Comparison of ENCODE assay signal across 12 cellular contexts in genomic region chr14:98623806-98624430, GRCh38.
"Had no signal": no experiment of that assay in that cellular context is flagged by ENCODE, and none has a peak within 500 bp of the region (broad histone marks: within the 10 kb centered on the region; RNA-seq: fewer than 3 reads in every experiment).

No MANE protein-coding gene starts in this region.

- H3K4me1 Mint-ChIP-seq: activated CD4-positive, alpha-beta T cell treated with anti-CD3 and anti-CD28 coated beads, Interleukin-2, amount 10 ng/mL, durations not matched to agents 7 days and 5 days; brain; neural crest cell; WTC11 had no signal

- H3K4me3 ChIP-seq: adrenal gland, pancreas, tibial artery, vagina had no signal

- H3K27ac ChIP-seq: adrenal gland, pancreas, tibial artery, vagina had no signal

- H3K4me1 ChIP-seq: adrenal gland, pancreas, tibial artery, vagina had no signal

- H3K36me3 ChIP-seq: adrenal gland, pancreas, tibial artery, vagina had no signal

- H3K9me3 ChIP-seq: adrenal gland, pancreas, vagina had no signal

- H3K36me3 Mint-ChIP-seq: brain, WTC11 had no signal

- H3K27me3 Mint-ChIP-seq: activated CD4-positive, alpha-beta T cell treated with anti-CD3 and anti-CD28 coated beads, Interleukin-2, amount 10 ng/mL, durations not matched to agents 7 days and 5 days had no signal

- H3K27me3 ChIP-seq: adrenal gland, pancreas, tibial artery, vagina had no signal

- H3K4me3 Mint-ChIP-seq: activated CD4-positive, alpha-beta T cell treated with anti-CD3 and anti-CD28 coated beads, Interleukin-2, amount 10 ng/mL, durations not matched to agents 7 days and 5 days; brain; neural crest cell; WTC11 had no signal

- ATAC-seq: pancreas, WTC11 had no signal

- H3K27ac Mint-ChIP-seq: activated CD4-positive, alpha-beta T cell treated with anti-CD3 and anti-CD28 coated beads, Interleukin-2, amount 10 ng/mL, durations not matched to agents 7 days and 5 days; brain; WTC11 had no signal

- DNase-seq: activated CD4-positive, alpha-beta T cell treated with anti-CD3 and anti-CD28 coated beads, Interleukin-2, amount 10 ng/mL, durations not matched to agents 7 days and 5 days; activated naive CD4-positive, alpha-beta T cell treated with anti-CD3 and anti-CD28 coated beads, Interleukin-2, amount 50 U/mL, for 16 hours; activated T-cell treated with anti-CD3 and anti-CD28 coated beads, Interleukin-2, amount 50 U/mL, for 1 hour; adrenal gland; hippocampal formation; pancreas; stimulated activated CD4-positive, alpha-beta T cell treated with anti-CD3 and anti-CD28 coated beads, Interleukin-15, amount 100 ng/mL, for 24 hours; tibial artery had no signal
